Comparison of ENCODE assay signal across 10 cellular contexts in the genomic region with DNA sequence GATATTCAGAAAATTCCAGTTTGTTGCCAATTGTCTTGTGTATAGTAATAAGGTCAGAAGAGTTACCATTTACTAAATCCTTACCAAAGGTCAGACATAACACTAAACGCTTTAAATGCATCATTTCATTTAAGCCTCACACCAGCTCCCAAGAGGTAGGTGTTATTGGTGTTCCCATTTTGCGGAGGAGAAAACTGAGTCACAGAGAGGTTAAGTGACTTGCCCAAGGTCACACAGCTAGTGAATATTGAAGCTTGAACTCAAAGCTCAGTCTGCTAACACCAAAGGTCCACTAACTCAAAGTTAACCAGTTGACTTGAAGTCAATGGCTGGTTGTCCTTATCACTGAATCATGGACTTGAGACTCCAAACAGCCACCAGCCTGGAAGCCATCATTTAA.
"Had no signal": no experiment of that assay in that cellular context is flagged by ENCODE, and none has a peak within 500 bp of the region (broad histone marks: within the 10 kb centered on the region; RNA-seq: fewer than 3 reads in every experiment).

No MANE protein-coding gene starts in this region.

- FAIRE-seq: H54 had no signal

- H3K4me2 ChIP-seq: KMS-11 had no signal

- H3K4me3 ChIP-seq: GM23248 had no signal

- H3K9ac ChIP-seq: GM23248, KMS-11 had no signal

- DNase-seq: GM23248, GOT3, H9, HCEC 1CT, HFFc6, IMR-90, KBM-7 had no signal

- H2AFZ ChIP-seq: GM23248 had no signal

- H3K27ac ChIP-seq: GM23248, HL-60, KMS-11 had no signal
